Comparison of ENCODE assay signal across 1 cellular context in the genomic region with DNA sequence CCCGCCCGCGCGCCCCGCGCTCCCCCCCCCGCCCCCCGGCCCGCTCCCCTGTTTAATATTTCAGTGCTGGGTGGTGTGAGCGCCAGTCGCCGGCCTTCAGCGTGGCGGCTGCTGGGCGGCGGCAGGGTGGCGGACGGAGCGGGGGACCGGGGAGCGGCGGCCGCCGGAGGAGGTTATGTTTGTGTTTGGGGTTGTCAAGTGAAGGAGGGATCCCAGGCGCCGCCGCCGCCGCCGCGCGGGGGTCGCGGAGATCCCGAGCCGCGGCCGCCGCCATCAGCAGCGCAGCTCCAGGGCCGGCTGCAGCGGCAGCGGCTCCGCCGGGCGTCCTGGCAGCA.
TF ChIP-seq lines count a peak whose summit lies in the region.

A gene (plus strand): TSS at position 82 of the 335 bp plus-strand sequence. CDS start 3,317 bp downstream, outside the sequence.

TF ChIP-seq in H1, 55 proteins besides CTCF, POLR2A, EP300 and RAD21 (continued from another document):
- TF ChIP-seq HDAC2 (IDR thresholded peaks at IDR 0.05; ENCODE audit: borderline replicate concordance in 1 of 2, low read depth in 2 of 2, low read length in 2 of 2) (no peak), KDM4A (IDR thresholded peaks at IDR 0.05; ENCODE audit: low read depth, low read length, severe bottlenecking) (no peak), SIN3A (conservative IDR thresholded peaks at IDR 0.05 in 1 of 2, IDR thresholded peaks at IDR 0.05 in 1 of 2; ENCODE audit: low read depth in 1 of 2, low read length in 2 of 2) (no peak), CBX5 (IDR thresholded peaks at IDR 0.05; ENCODE audit: low read depth, low read length) (no peak), RNF2 (IDR thresholded peaks at IDR 0.05; ENCODE audit: borderline replicate concordance, low read depth, low read length, missing control alignments, poor library complexity, severe bottlenecking) (no peak), SIX5 (IDR thresholded peaks at IDR 0.05; ENCODE audit: low read depth, low read length) (no peak), SRF (IDR thresholded peaks at IDR 0.05; ENCODE audit: low read depth, low read length) (no peak)
- TF ChIP-seq, protein P1, sequence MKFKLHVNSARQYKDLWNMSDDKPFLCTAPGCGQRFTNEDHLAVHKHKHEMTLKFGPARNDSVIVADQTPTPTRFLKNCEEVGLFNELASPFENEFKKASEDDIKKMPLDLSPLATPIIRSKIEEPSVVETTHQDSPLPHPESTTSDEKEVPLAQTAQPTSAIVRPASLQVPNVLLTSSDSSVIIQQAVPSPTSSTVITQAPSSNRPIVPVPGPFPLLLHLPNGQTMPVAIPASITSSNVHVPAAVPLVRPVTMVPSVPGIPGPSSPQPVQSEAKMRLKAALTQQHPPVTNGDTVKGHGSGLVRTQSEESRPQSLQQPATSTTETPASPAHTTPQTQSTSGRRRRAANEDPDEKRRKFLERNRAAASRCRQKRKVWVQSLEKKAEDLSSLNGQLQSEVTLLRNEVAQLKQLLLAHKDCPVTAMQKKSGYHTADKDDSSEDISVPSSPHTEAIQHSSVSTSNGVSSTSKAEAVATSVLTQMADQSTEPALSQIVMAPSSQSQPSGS (IDR thresholded peaks at IDR 0.05; ENCODE audit: low read length): no peak
- TF ChIP-seq, protein P2, sequence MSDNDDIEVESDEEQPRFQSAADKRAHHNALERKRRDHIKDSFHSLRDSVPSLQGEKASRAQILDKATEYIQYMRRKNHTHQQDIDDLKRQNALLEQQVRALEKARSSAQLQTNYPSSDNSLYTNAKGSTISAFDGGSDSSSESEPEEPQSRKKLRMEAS (IDR thresholded peaks at IDR 0.05): no peak
